Comparison of ENCODE assay signal across 9 cellular contexts in the genomic region with DNA sequence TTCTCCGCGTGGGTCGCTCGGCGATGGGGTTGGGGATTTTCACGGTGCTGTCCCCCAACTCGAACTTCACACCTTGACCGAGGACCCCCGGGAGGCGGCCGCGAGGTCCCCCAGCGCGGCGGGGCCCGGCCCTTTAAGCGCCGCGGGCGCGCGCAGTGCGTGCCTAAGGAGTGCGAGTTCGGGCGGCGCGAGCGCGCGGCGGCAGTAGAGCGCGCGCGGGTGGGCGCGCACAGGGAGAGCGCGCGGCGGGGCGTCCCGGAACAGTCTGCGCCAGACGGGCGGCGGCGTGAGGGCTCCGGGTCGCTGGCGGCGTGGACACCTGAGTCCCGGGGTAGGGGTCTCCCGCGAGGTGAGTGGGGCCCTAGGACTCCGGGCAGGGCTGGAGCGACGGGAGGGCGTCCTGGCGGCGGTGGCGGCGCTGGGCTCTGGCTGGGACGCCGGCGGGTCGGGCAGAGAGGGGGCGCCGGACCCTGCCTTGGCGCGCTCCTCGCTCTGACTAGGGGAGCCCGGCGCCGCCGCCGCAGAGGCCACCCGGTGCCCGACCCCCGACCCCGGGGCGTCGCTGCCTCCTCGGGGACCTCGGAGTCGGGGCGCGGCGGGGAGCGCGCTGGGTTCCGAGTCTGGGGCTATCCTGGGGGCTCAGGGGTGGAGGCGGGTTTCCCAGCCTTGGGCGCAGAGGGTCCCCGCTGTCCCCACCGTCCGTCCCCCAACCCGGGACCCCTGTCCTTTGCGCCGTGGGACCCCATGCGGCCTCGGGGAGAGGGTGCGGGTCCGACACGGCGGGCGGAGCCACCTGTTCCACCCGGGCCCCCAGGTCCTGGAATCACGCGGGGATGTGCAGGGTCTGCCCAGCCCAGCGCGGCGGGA. TPM values are rescaled to one million over a fixed set of nuclear protein-coding genes. Genes with fewer than 3 reads are reported as not detected.
DNase-seq lines count a peak whose midpoint lies in the region; ATAC-seq, FAIRE-seq and TF ChIP-seq lines count a peak whose summit lies in the region.
"Had no signal": no experiment of that assay in that cellular context is flagged by ENCODE, and none has a peak within 500 bp of the region (broad histone marks: within the 10 kb centered on the region; RNA-seq: fewer than 3 reads in every experiment).

A gene with protein sequence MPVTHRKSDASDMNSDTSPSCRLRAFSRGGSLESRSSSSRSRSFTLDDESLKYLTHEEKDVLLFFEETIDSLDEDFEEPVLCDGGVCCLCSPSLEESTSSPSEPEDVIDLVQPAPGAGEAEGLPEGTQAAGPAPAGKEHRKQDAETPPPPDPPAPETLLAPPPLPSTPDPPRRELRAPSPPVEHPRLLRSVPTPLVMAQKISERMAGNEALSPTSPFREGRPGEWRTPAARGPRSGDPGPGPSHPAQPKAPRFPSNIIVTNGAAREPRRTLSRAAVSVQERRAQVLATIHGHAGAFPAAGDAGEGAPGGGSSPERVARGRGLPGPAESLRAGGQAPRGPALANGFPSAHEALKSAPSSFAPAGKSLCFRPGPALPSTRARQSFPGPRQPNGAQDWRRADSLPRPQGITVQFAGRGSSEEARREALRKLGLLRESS (plus strand): TSS at position 235 of the 867 bp plus-strand sequence. CDS start 28,722 bp downstream, outside the sequence.

- TF ChIP-seq CTCF in C4-2B (conservative IDR thresholded peaks at IDR 0.05): no peak; the same call in 1 of the 2 replicates
- TF ChIP-seq CTCF in Peyer's patch (IDR thresholded peaks at IDR 0.05): no peak
- no peak for TF ChIP-seq CTCF in adrenal gland (IDR thresholded peaks at IDR 0.05)
- no peak for TF ChIP-seq CTCF in gastrocnemius medialis (IDR thresholded peaks at IDR 0.05 in 4 of 5, conservative IDR thresholded peaks at IDR 0.05 in 1 of 5)

- H3K4me3 ChIP-seq in Peyer's patch (peak within 1 kb of the TSS; percentile 45 to 79 (median 63)), adrenal gland (peak within 1 kb of the TSS in 2 of 4 donors; percentile 26 to 56), right cardiac atrium (ENCODE audit: low read length) (peak within 1 kb of the TSS; percentile 82), gastrocnemius medialis (peak within 1 kb of the TSS; percentile 49 to 59 (median 54))

- 1 to 3% (median 2%) methylated on average over 30 to 114 of the region's 114 CpGs for WGBS in adrenal gland, 4 donors
- WGBS in right cardiac atrium: under 1% methylated on average over 114 of the region's 114 CpGs

- DNase-seq in H54 (ENCODE audit: insufficient read length, low spot score) (peak; percentile 71), Peyer's patch (peak in 2 of 3 donors; percentile 52 to 59), adrenal gland (peak in 1 of 7 donors; percentile 12), right cardiac atrium (peak; percentile 60 to 89 (median 81)), gastrocnemius medialis (no peak), DMS153 treated with DMSO at 0.1 percent for 48 hours (lab: John Stamatoyannopoulos, UW; ENCODE audit: unreplicated experiment) (no peak), NCI-H1105 treated with DMSO at 0.1 percent for 48 hours (lab: John Stamatoyannopoulos, UW) (no peak)

- H3K4me1 ChIP-seq in Peyer's patch (peaks cover 0 to 10% (median 5%) of the 10 kb centered on the region in 4 donors), adrenal gland (replicated peaks in 1 of 2) (no peaks in the 10 kb centered on the region), right cardiac atrium (ENCODE audit: control insufficient read depth, insufficient read depth, low read length) (no peaks in the 10 kb centered on the region), gastrocnemius medialis (no peaks in the 10 kb centered on the region)

- intact Hi-C loops in adrenal gland (cut with DNase I): no loop called here
- intact Hi-C loops in right cardiac atrium (cut with DNase I): no loop called here
- intact Hi-C loops in gastrocnemius medialis (cut with DNase I; ENCODE audit: low total_unique reads): loop anchor here (2.0 kb wide), 1 partner anchor 213 kb away; the partner anchor contains the start of gene USP6NL

- no peaks in the 10 kb centered on the region for H3K36me3 ChIP-seq in Peyer's patch
- H3K36me3 ChIP-seq in adrenal gland (replicated peaks in 1 of 2): no peaks in the 10 kb centered on the region
- no peaks in the 10 kb centered on the region for H3K36me3 ChIP-seq in gastrocnemius medialis

- no peak for FAIRE-seq in H54 (lab: Jason Lieb, UNC)

- in situ Hi-C loops in gastrocnemius medialis (cut with MboI; ENCODE audit: low sequenced_read_pairs in 4 of 4): no loop called here

- H3K27ac ChIP-seq in C4-2B (peak within 1 kb of the TSS; percentile 66), Peyer's patch (peak within 1 kb of the TSS; percentile 32 to 60 (median 46)), adrenal gland (peak within 1 kb of the TSS in 3 of 5 donors; percentile 9 to 80 (median 64)), right cardiac atrium (ENCODE audit: low read length) (no peak within 1 kb of the TSS), gastrocnemius medialis (peak within 1 kb of the TSS in 2 of 4 donors; percentile 38 to 45)
- H3K27ac ChIP-seq: KMS-11 had no signal

- ATAC-seq in right cardiac atrium (peak; percentile 96), gastrocnemius medialis (peak; percentile 55 to 64)

- H3K9me3 ChIP-seq in Peyer's patch (no peaks in the 10 kb centered on the region), adrenal gland (replicated peaks in 1 of 3) (no peaks in the 10 kb centered on the region), right cardiac atrium (ENCODE audit: control insufficient read depth, low read length) (no peaks in the 10 kb centered on the region), gastrocnemius medialis (no peaks in the 10 kb centered on the region)

- TF ChIP-seq POLR2A in H54 (IDR thresholded peaks at IDR 0.05; ENCODE audit: low read depth, low read length) (peak; percentile 62), Peyer's patch (IDR thresholded peaks at IDR 0.05) (peak; percentile 38 to 54), adrenal gland (IDR thresholded peaks at IDR 0.05) (peak in 1 of 2 donors; percentile 22), gastrocnemius medialis (IDR thresholded peaks at IDR 0.05) (peak in 1 of 2 donors; percentile 48)

- peaks cover 0 to 9% of the 10 kb centered on the region in 2 donors for H3K27me3 ChIP-seq in Peyer's patch
- H3K27me3 ChIP-seq in adrenal gland: peaks cover 18% of the 10 kb centered on the region
- no peaks in the 10 kb centered on the region for H3K27me3 ChIP-seq in right cardiac atrium (ENCODE audit: control insufficient read depth, insufficient read depth)
- peaks cover 6 to 18% (median 15%) of the 10 kb centered on the region in 3 donors for H3K27me3 ChIP-seq in gastrocnemius medialis

RNA-seq across cellular contexts. Expression of the gene that starts here (rescaled TPM):
- total RNA-seq in Peyer's patch (10 to 100 TPM in 1 of 4 donors, 1 to 10 TPM in 3; 2.3 to 10.7 (median 3.7) TPM), adrenal gland (10 to 100 TPM in 1 of 8 donors, 1 to 10 TPM in 7; 1.0 to 16.6 (median 4.5) TPM), right cardiac atrium (1 to 10 TPM; 1.5 to 2.2 (median 1.9) TPM), gastrocnemius medialis (1 to 10 TPM in 3 of 4 donors, under 1 TPM in 1; 0.88 to 3.4 (median 1.4) TPM)
- polyA plus RNA-seq in adrenal gland (1 to 10 TPM in 2 of 3 donors, under 1 TPM in 1; 0.82 to 1.7 (median 1.5) TPM), right cardiac atrium (0.72 TPM)

Comparison
In these comparisons a context has a peak if more than half of its experiments do, and no peak if none do; other contexts are left out.
1. DNase-seq: peak in H54 (single experiment), Peyer's patch (2 of 3) and right cardiac atrium (3 of 3); none in gastrocnemius medialis (0 of 2), DMS153 treated with DMSO at 0.1 percent for 48 hours (single experiment) and NCI-H1105 treated with DMSO at 0.1 percent for 48 hours (single experiment).